In the genomic region with DNA sequence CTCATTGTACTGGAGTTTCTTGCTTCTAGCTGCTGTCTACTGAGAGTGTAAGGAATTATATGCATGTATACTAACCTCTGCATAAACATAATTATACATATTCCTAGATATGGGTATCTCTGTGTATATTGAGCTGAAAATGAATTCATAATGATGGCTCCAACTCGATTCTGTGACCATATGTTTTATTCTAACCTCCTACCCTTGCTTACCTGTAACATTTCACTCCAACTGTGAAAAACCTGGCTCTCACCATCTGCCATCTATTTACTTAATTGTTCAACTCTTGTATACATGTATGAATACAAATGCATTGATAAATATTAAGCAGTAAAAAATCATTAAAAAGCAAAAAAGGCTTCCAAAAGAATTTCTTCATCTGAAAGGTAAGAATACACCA, we compare ENCODE assay signal across 32 cellular contexts.
"Had no signal": no experiment of that assay in that cellular context is flagged by ENCODE, and none has a peak within 500 bp of the region (broad histone marks: within the 10 kb centered on the region; RNA-seq: fewer than 3 reads in every experiment).

No MANE protein-coding gene starts in this region.

- H3K4me1 Mint-ChIP-seq: activated B cell treated with CpG ODN at 0.5 μM for 24 hours; activated CD8-positive, alpha-beta memory T cell treated with anti-CD3 and anti-CD28 coated beads, Interleukin-2, amount 10 ng/mL, durations not matched to agents 7 days and 5 days; activated naive CD4-positive, alpha-beta T cell treated with anti-CD3 and anti-CD28 coated beads, Interleukin-2, amount 50 U/mL, for 24 hours; activated naive CD8-positive, alpha-beta T cell treated with anti-CD3 and anti-CD28 coated beads for 36 hours; activated naive CD8-positive, alpha-beta T cell treated with anti-CD3 and anti-CD28 coated beads, Interleukin-2, amount 50 U/mL, for 24 hours had no signal

- H3K27me3 Mint-ChIP-seq: activated B cell treated with CpG ODN at 0.5 μM for 24 hours; activated CD8-positive, alpha-beta memory T cell treated with anti-CD3 and anti-CD28 coated beads, Interleukin-2, amount 10 ng/mL, durations not matched to agents 7 days and 5 days; activated naive CD4-positive, alpha-beta T cell treated with anti-CD3 and anti-CD28 coated beads, Interleukin-2, amount 50 U/mL, for 24 hours; activated naive CD8-positive, alpha-beta T cell treated with anti-CD3 and anti-CD28 coated beads for 36 hours; activated naive CD8-positive, alpha-beta T cell treated with anti-CD3 and anti-CD28 coated beads, Interleukin-2, amount 50 U/mL, for 24 hours; dendritic cell treated with granulocyte-macrophage colony-stimulating factor and Interleukin-4, amounts not matched to agents 40 ng/mL and 50 ng/mL, for 4 days had no signal

- H3K4me3 Mint-ChIP-seq: activated B cell treated with CpG ODN at 0.5 μM for 24 hours; activated CD8-positive, alpha-beta memory T cell treated with anti-CD3 and anti-CD28 coated beads, Interleukin-2, amount 10 ng/mL, durations not matched to agents 7 days and 5 days; activated CD8-positive, alpha-beta T cell treated with anti-CD3 and anti-CD28 coated beads, Interleukin-2, amount 10 ng/mL, durations not matched to agents 7 days and 5 days; activated naive CD4-positive, alpha-beta T cell treated with anti-CD3 and anti-CD28 coated beads for 36 hours; activated naive CD4-positive, alpha-beta T cell treated with anti-CD3 and anti-CD28 coated beads, Interleukin-2, amount 50 U/mL, for 24 hours; activated naive CD8-positive, alpha-beta T cell treated with anti-CD3 and anti-CD28 coated beads for 36 hours; activated naive CD8-positive, alpha-beta T cell treated with anti-CD3 and anti-CD28 coated beads, Interleukin-2, amount 50 U/mL, for 24 hours; activated T-helper 1 cell treated with anti-CD3 and anti-CD28 coated beads, Interleukin-12 subunit alpha, Interleukin-12 subunit beta, Interleukin-2, Interleukin-4 antibody, amounts not matched to agents 30 ng/mL and 10 ng/mL and 1 ng/mL, durations not matched to agents 14 hours and 24 hours and 36 hours; dendritic cell treated with granulocyte-macrophage colony-stimulating factor and Interleukin-4, amounts not matched to agents 40 ng/mL and 50 ng/mL, for 4 days; endodermal cell; T-helper 2 cell treated with Interferon-gamma antibody and Interleukin-4, amounts not matched to agents 5 μg/mL and 100 μg/mL, for 36 hours had no signal

- ATAC-seq: activated CD4-positive, CD25-positive, alpha-beta regulatory T cell treated with anti-CD3 and anti-CD28 coated beads, Interleukin-2, amount 50 U/mL, for 24 hours; activated CD8-positive, alpha-beta memory T cell treated with anti-CD3 and anti-CD28 coated beads, Interleukin-2, amount 10 ng/mL, durations not matched to agents 7 days and 5 days; activated CD8-positive, alpha-beta T cell treated with anti-CD3 and anti-CD28 coated beads, Interleukin-2, amount 10 ng/mL, durations not matched to agents 7 days and 5 days; activated naive CD8-positive, alpha-beta T cell treated with anti-CD3 and anti-CD28 coated beads, Interleukin-2, amount 50 U/mL, for 24 hours; body of pancreas; esophagus mucosa had no signal

- DNase-seq: activated B cell treated with CpG ODN at 0.5 μM for 24 hours; activated CD4-positive, alpha-beta T cell treated with anti-CD3 and anti-CD28 coated beads for 48 hours; activated CD4-positive, alpha-beta T cell treated with anti-CD3 and anti-CD28 coated beads, Interleukin-2, amount 50 U/mL, for 1 hour; activated CD4-positive, alpha-beta T cell treated with anti-CD3 and anti-CD28 coated beads, Interleukin-2, amount 50 U/mL, for 48 hours; activated CD8-positive, alpha-beta memory T cell treated with anti-CD3 and anti-CD28 coated beads, Interleukin-2, amount 10 ng/mL, durations not matched to agents 7 days and 5 days; activated CD8-positive, alpha-beta memory T cell treated with anti-CD3 and anti-CD28 coated beads, Interleukin-2, amount 50 U/mL, for 4 hours; activated CD8-positive, alpha-beta T cell treated with anti-CD3 and anti-CD28 coated beads, Interleukin-2, amount 10 ng/mL, durations not matched to agents 7 days and 5 days; activated effector memory CD4-positive, alpha-beta T cell treated with anti-CD3 and anti-CD28 coated beads, Interleukin-2, amount 50 U/mL, for 16 hours; activated naive CD4-positive, alpha-beta T cell treated with anti-CD3 and anti-CD28 coated beads for 36 hours; activated naive CD8-positive, alpha-beta T cell treated with anti-CD3 and anti-CD28 coated beads for 36 hours; activated naive CD8-positive, alpha-beta T cell treated with anti-CD3 and anti-CD28 coated beads, Interleukin-2, amount 50 U/mL, for 24 hours; activated T-cell treated with anti-CD3 and anti-CD28 coated beads, Interleukin-2, amount 50 U/mL, for 1 hour; activated T-cell treated with anti-CD3 and anti-CD28 coated beads, Interleukin-2, amount 50 U/mL, for 48 hours; adrenal gland; amygdala; aorta; body of pancreas; dorsolateral prefrontal cortex; effector memory CD4-positive, alpha-beta T cell; endodermal cell; foreskin fibroblast; head of caudate nucleus; hippocampal formation; T1000; WERI-Rb-1 had no signal

- H3K36me3 Mint-ChIP-seq: activated CD8-positive, alpha-beta memory T cell treated with anti-CD3 and anti-CD28 coated beads, Interleukin-2, amount 10 ng/mL, durations not matched to agents 7 days and 5 days; activated naive CD4-positive, alpha-beta T cell treated with anti-CD3 and anti-CD28 coated beads, Interleukin-2, amount 50 U/mL, for 24 hours; activated naive CD8-positive, alpha-beta T cell treated with anti-CD3 and anti-CD28 coated beads for 36 hours had no signal

- H3K27ac Mint-ChIP-seq: activated B cell treated with CpG ODN at 0.5 μM for 24 hours; activated CD8-positive, alpha-beta memory T cell treated with anti-CD3 and anti-CD28 coated beads, Interleukin-2, amount 10 ng/mL, durations not matched to agents 7 days and 5 days; activated CD8-positive, alpha-beta T cell treated with anti-CD3 and anti-CD28 coated beads, Interleukin-2, amount 10 ng/mL, durations not matched to agents 7 days and 5 days; activated naive CD4-positive, alpha-beta T cell treated with anti-CD3 and anti-CD28 coated beads for 36 hours; activated naive CD4-positive, alpha-beta T cell treated with anti-CD3 and anti-CD28 coated beads, Interleukin-2, amount 50 U/mL, for 24 hours; activated naive CD8-positive, alpha-beta T cell treated with anti-CD3 and anti-CD28 coated beads for 36 hours; activated naive CD8-positive, alpha-beta T cell treated with anti-CD3 and anti-CD28 coated beads, Interleukin-2, amount 50 U/mL, for 24 hours; activated T-helper 1 cell treated with anti-CD3 and anti-CD28 coated beads, Interleukin-12 subunit alpha, Interleukin-12 subunit beta, Interleukin-2, Interleukin-4 antibody, amounts not matched to agents 30 ng/mL and 10 ng/mL and 1 ng/mL, durations not matched to agents 14 hours and 24 hours and 36 hours; activated T-helper 2 cell treated with anti-CD3 and anti-CD28 coated beads, Interferon-gamma antibody, Interleukin-2, Interleukin-4, amounts not matched to agents 10 μg/mL and 5 μg/mL and 100 μg/mL, durations not matched to agents 14 hours and 24 hours and 36 hours; dendritic cell treated with granulocyte-macrophage colony-stimulating factor and Interleukin-4, amounts not matched to agents 40 ng/mL and 50 ng/mL, for 4 days; endodermal cell; T-helper 2 cell treated with Interferon-gamma antibody and Interleukin-4, amounts not matched to agents 5 μg/mL and 100 μg/mL, for 36 hours had no signal
